8 cellular contexts compared by ENCODE assay signal in the genomic region with DNA sequence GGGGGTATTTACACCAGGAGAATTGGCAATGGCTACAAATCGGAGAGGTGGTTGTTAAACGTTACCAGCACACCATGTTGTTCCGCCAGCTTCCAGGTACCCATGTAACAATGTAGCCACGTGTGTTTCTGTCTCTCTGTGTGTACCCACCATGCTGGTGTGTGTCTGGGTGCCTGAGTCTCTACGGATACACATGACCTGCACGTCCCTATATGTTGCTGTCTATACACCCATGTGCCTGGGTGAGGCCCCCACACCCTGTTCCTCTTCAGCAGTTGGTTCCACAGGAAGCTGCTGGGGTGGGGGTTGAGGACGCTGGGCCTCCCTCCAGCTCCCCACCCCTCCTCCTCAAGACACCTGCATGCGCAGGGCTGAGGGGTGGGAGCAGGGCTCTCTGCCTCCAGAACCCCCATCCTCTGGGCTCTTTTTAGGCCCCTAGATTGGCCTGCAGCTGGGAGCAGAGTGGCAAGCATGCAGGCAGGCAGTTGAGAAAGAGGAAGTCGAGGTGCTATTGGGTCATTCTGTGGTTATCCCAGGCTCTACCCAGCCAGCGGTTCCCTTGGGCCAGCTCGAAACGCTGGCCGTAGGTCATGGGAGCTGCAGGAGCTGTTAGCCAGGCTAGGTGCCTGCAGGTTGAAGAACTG. TPM values are rescaled to one million over a fixed set of nuclear protein-coding genes. Genes with fewer than 3 reads are reported as not detected.
DNase-seq lines count a peak whose midpoint lies in the region; ATAC-seq and TF ChIP-seq lines count a peak whose summit lies in the region.

A gene (plus strand): TSS at position 351 of the 644 bp plus-strand sequence. CDS start 13,954 bp downstream, outside the sequence.

- peak; percentile 86 for DNase-seq in CD1c-positive myeloid dendritic cell (ENCODE audit: extremely low spot score)
- DNase-seq in NB4 (ENCODE audit: low read depth) = peak; percentile 100
- DNase-seq in activated T-cell treated with anti-CD3 and anti-CD28 coated beads, Interleukin-2, amount 50 U/mL, for 1 hour = peak; percentile 63
- DNase-seq in Right ventricle myocardium superior = peak; percentile 63
- DNase-seq in stimulated activated CD4-positive, alpha-beta T cell treated with anti-CD3 and anti-CD28 coated beads, Interleukin-2, amount 100 ng/mL, for 4 hours (ENCODE audit: low read depth) = peak; percentile 39
- DNase-seq in NCI-H446 (lab: John Stamatoyannopoulos, UW) = no peak

- TF ChIP-seq POLR2A in NB4 (IDR thresholded peaks at IDR 0.05; ENCODE audit: extremely low read depth, insufficient read length) = peak; percentile 47

- no peak for TF ChIP-seq CTCF in NB4 (IDR thresholded peaks at IDR 0.05; ENCODE audit: low read depth, low read length)

- intact Hi-C loops in Right ventricle myocardium superior (cut with DNase I) = no loop called here

- ATAC-seq in Right ventricle myocardium superior (ENCODE audit: poor library complexity) = peak; percentile 74
- no peak for ATAC-seq in HG03521 (IDR thresholded peaks at IDR 0.05; ENCODE audit: unreplicated experiment)
- ATAC-seq in HG02642 (IDR thresholded peaks at IDR 0.05; ENCODE audit: poor library complexity, unreplicated experiment) = no peak

- peak within 1 kb of the TSS; percentile 96 for H3K4me3 ChIP-seq in NB4 (ENCODE audit: low read depth, low read length)

RNA-seq across cellular contexts. Expression of the gene that starts here (rescaled TPM):
- total RNA-seq in Right ventricle myocardium superior = 7.0 TPM

Comparison
In these comparisons a context has a peak if more than half of its experiments do, and no peak if none do; other contexts are left out.
1. DNase-seq: peak in CD1c-positive myeloid dendritic cell (single experiment), NB4 (single experiment), activated T-cell treated with anti-CD3 and anti-CD28 coated beads, Interleukin-2, amount 50 U/mL, for 1 hour (single experiment), Right ventricle myocardium superior (single experiment) and stimulated activated CD4-positive, alpha-beta T cell treated with anti-CD3 and anti-CD28 coated beads, Interleukin-2, amount 100 ng/mL, for 4 hours (single experiment); none in NCI-H446 (0 of 2).